ENCODE assay signal across 1 cellular context in genomic region chr16:8865145-8865882, GRCh38.
TF ChIP-seq lines count a peak whose summit lies in the region.

No MANE protein-coding gene starts in this region.

TF ChIP-seq in HepG2, 621 proteins besides CTCF, POLR2A, EP300 and RAD21 (continues in another document):
- TF ChIP-seq HES4 (CRISPR knock-in tag; IDR thresholded peaks at IDR 0.05; ENCODE audit: borderline replicate concordance), result no peak
- no peak for TF ChIP-seq ZNF687 (CRISPR knock-in tag; IDR thresholded peaks at IDR 0.05)
- TF ChIP-seq MAFF (IDR thresholded peaks at IDR 0.05; ENCODE audit: low read depth, low read length), result no peak
- no peak for TF ChIP-seq AGO1 (IDR thresholded peaks at IDR 0.05; ENCODE audit: low read depth, low read length, poor library complexity, severe bottlenecking)
- peak; percentile 33; the same call in 1 of the 2 replicates for TF ChIP-seq ZNF160 (CRISPR knock-in tag; IDR thresholded peaks at IDR 0.05)
- no peak for TF ChIP-seq HNF1A (IDR thresholded peaks at IDR 0.05; ENCODE audit: low read depth)
- TF ChIP-seq HNF1A (CRISPR knock-in tag; IDR thresholded peaks at IDR 0.05; ENCODE audit: borderline replicate concordance), result 0 out of 2 replicates have a peak, but pooled peaks have one; percentile 35
- TF ChIP-seq ZBTB8A (CRISPR knock-in tag; IDR thresholded peaks at IDR 0.05; ENCODE audit: borderline replicate concordance, low read depth), result no peak
- TF ChIP-seq ZBTB33 (CRISPR knock-in tag; IDR thresholded peaks at IDR 0.05), result no peak
- no peak for TF ChIP-seq RNF2 (conservative IDR thresholded peaks at IDR 0.05; ENCODE audit: low read depth)
- TF ChIP-seq ESRRA (CRISPR knock-in tag; IDR thresholded peaks at IDR 0.05; ENCODE audit: low read depth), result no peak
- 0 out of 2 replicates have a peak, but pooled peaks have one; percentile 20 for TF ChIP-seq ATF7-NPFF (CRISPR knock-in tag; IDR thresholded peaks at IDR 0.05; ENCODE audit: low read depth)
- 0 out of 2 replicates have a peak, but pooled peaks have one; percentile 74 for TF ChIP-seq ZNF550 (CRISPR knock-in tag; IDR thresholded peaks at IDR 0.05; ENCODE audit: borderline replicate concordance)
- TF ChIP-seq CERS6 (CRISPR knock-in tag; IDR thresholded peaks at IDR 0.05), result 0 out of 2 replicates have a peak, but pooled peaks have one; percentile 40
- TF ChIP-seq U2AF2 (IDR thresholded peaks at IDR 0.05; ENCODE audit: low read depth, low read length), result no peak
- no peak for TF ChIP-seq MTF1 (CRISPR knock-in tag; IDR thresholded peaks at IDR 0.05)
- TF ChIP-seq MTF2 (CRISPR knock-in tag; IDR thresholded peaks at IDR 0.05; ENCODE audit: borderline replicate concordance), result no peak
- no peak for TF ChIP-seq TFAP4 (IDR thresholded peaks at IDR 0.05; ENCODE audit: borderline replicate concordance, low read depth)
- TF ChIP-seq SNAPC2 (CRISPR knock-in tag; IDR thresholded peaks at IDR 0.05), result no peak
- no peak for TF ChIP-seq TIGD3 (CRISPR knock-in tag; IDR thresholded peaks at IDR 0.05; ENCODE audit: borderline replicate concordance)
- no peak for TF ChIP-seq RARA (CRISPR knock-in tag; IDR thresholded peaks at IDR 0.05)
- TF ChIP-seq ZSCAN21 (CRISPR knock-in tag; IDR thresholded peaks at IDR 0.05; ENCODE audit: borderline replicate concordance), result 0 out of 2 replicates have a peak, but pooled peaks have one; percentile 29
- TF ChIP-seq ZNF564 (CRISPR knock-in tag; IDR thresholded peaks at IDR 0.05), result 0 out of 2 replicates have a peak, but pooled peaks have one; percentile 12
- TF ChIP-seq CREM (IDR thresholded peaks at IDR 0.05), result no peak
- no peak for TF ChIP-seq CREM (CRISPR knock-in tag; IDR thresholded peaks at IDR 0.05)
- peak; percentile 52; the same call in 1 of the 2 replicates for TF ChIP-seq ZNF776 (CRISPR knock-in tag; IDR thresholded peaks at IDR 0.05)
- no peak for TF ChIP-seq ZFP91 (CRISPR knock-in tag; IDR thresholded peaks at IDR 0.05; ENCODE audit: borderline replicate concordance)
- 0 out of 2 replicates have a peak, but pooled peaks have one; percentile 10 for TF ChIP-seq MYPOP (CRISPR knock-in tag; IDR thresholded peaks at IDR 0.05)
- no peak for TF ChIP-seq NR3C1 (CRISPR knock-in tag; IDR thresholded peaks at IDR 0.05)
- TF ChIP-seq ZNF598 (CRISPR knock-in tag; IDR thresholded peaks at IDR 0.05; ENCODE audit: borderline replicate concordance), result no peak
- no peak for TF ChIP-seq BCLAF1 (IDR thresholded peaks at IDR 0.05)
- no peak for TF ChIP-seq GATA4 (IDR thresholded peaks at IDR 0.05; ENCODE audit: borderline replicate concordance, low read depth)
- TF ChIP-seq NPAS2 (CRISPR knock-in tag; IDR thresholded peaks at IDR 0.05; ENCODE audit: borderline replicate concordance), result no peak
- TF ChIP-seq HNF1B (CRISPR knock-in tag; IDR thresholded peaks at IDR 0.05), result 0 out of 2 replicates have a peak, but pooled peaks have one; percentile 6
- no peak for TF ChIP-seq ZNF572 (CRISPR knock-in tag; IDR thresholded peaks at IDR 0.05)
